ENCODE assay signal across 8 cellular contexts in genomic region chr3:37779289-37780152, GRCh38.
DNase-seq lines count a peak whose midpoint lies in the region; FAIRE-seq and TF ChIP-seq lines count a peak whose summit lies in the region.

No MANE protein-coding gene starts in this region.

- H3K9me3 ChIP-seq in mammary epithelial cell (replicated peaks; ENCODE audit: insufficient read depth, low read length), result no peaks in the 10 kb centered on the region
- H3K9me3 ChIP-seq in kidney (ENCODE audit: control insufficient read depth in 1 of 2, low read length in 2 of 2), result no peaks in the 10 kb centered on the region
- H3K9me3 ChIP-seq in testis, result no peaks in the 10 kb centered on the region

- H3K27me3 ChIP-seq in mammary epithelial cell (ENCODE audit: insufficient read depth, low read length) (peaks cover 3% of the 10 kb centered on the region), testis (no peaks in the 10 kb centered on the region)

- H4K20me1 ChIP-seq in mammary epithelial cell (ENCODE audit: insufficient read depth, low read length), result no peaks in the 10 kb centered on the region

- H3K27ac ChIP-seq in mammary epithelial cell (ENCODE audit: insufficient read depth, low read depth, low read length), result no peak overlapping the region
- no peak overlapping the region for H3K27ac ChIP-seq in kidney (ENCODE audit: low read depth in 2 of 2, low read length in 2 of 2)
- peak overlapping the region in 1 of 2 donors; percentile 4 for H3K27ac ChIP-seq in testis

- H3K9ac ChIP-seq in mammary epithelial cell (ENCODE audit: insufficient read depth, low read length) (no peak overlapping the region), kidney (ENCODE audit: low read length in 2 of 2) (no peak overlapping the region)

- no TSS peak for BruUV-seq in mammary epithelial cell (replicated peaks; lab: Mats Ljungman, UMichigan)

- peak; percentile 90 for TF ChIP-seq CTCF in AG09319 (IDR thresholded peaks at IDR 0.05; ENCODE audit: low read depth, low read length)
- peak; percentile 87 for TF ChIP-seq CTCF in GM12872 (IDR thresholded peaks at IDR 0.05; ENCODE audit: insufficient read depth, low read depth, low read length)
- peak; percentile 84 to 86 for TF ChIP-seq CTCF in mammary epithelial cell (conservative IDR thresholded peaks at IDR 0.05 in 1 of 2, IDR thresholded peaks at IDR 0.05 in 1 of 2; ENCODE audit: extremely low read depth in 1 of 2, insufficient read depth in 1 of 2, low read depth in 1 of 2, low read length in 2 of 2)
- TF ChIP-seq CTCF in kidney (IDR thresholded peaks at IDR 0.05; ENCODE audit: borderline replicate concordance, extremely low read depth, insufficient read depth), result peak; percentile 88
- peak; percentile 83 to 91 (median 90) for TF ChIP-seq CTCF in testis (IDR thresholded peaks at IDR 0.05)

- peak; percentile 99 for FAIRE-seq in kidney (lab: Jason Lieb, UNC)

- in situ Hi-C loops in mammary epithelial cell (cut with MboI; ENCODE audit: low sequenced_read_pairs in 2 of 2), result no loop called here

- TF ChIP-seq POLR2A in testis (IDR thresholded peaks at IDR 0.05), result no peak

- intact Hi-C loops in mammary epithelial cell (cut with micrococcal nuclease), result loop anchor here (1.0 kb wide), 1 partner anchor 225 kb away; no protein-coding TSS in a partner anchor
- intact Hi-C loops in kidney (cut with DNase I), result no loop called here
- intact Hi-C loops in testis (cut with DNase I; ENCODE audit: low total_unique reads), result no loop called here
- intact Hi-C loops in posterior vena cava (cut with DNase I), result no loop called here

- H3K4me3 ChIP-seq in mammary epithelial cell (replicated peaks in 1 of 3; ENCODE audit: insufficient read depth in 1 of 3, low read depth in 2 of 3, low read length in 3 of 3) (no peak overlapping the region), kidney (ENCODE audit: low read length in 2 of 2) (no peak overlapping the region), testis (no peak overlapping the region)

- 59% methylated on average over 10 of the region's 10 CpGs for WGBS in mammary epithelial cell (ENCODE audit: low coverage, missing lambda C conversion rate)
- 54 to 64% methylated on average over 10 of the region's 10 CpGs for WGBS in testis, 2 donors

- dilution Hi-C loops in mammary epithelial cell (cut with HindIII; ENCODE audit: low sequenced_read_pairs), result no loop called here

- H3K4me2 ChIP-seq in mammary epithelial cell (ENCODE audit: insufficient read depth, low read depth, low read length), result no peak overlapping the region

- peaks cover 4% of the 10 kb centered on the region for H3K4me1 ChIP-seq in mammary epithelial cell (ENCODE audit: insufficient read depth, low read length)
- H3K4me1 ChIP-seq in kidney (ENCODE audit: control insufficient read depth in 1 of 2, insufficient read depth in 1 of 2, low read depth in 1 of 2, low read length in 2 of 2), result peaks cover 0 to 7% of the 10 kb centered on the region in 2 donors
- H3K4me1 ChIP-seq in testis, result no peaks in the 10 kb centered on the region

- H2AFZ ChIP-seq in mammary epithelial cell (ENCODE audit: low read depth, low read length), result no peak overlapping the region

- CTCF ChIA-PET in mammary epithelial cell (lab: Charles Lee; ENCODE audit: low non-redundant PET), result interaction anchor here (0.5 to 0.6 kb wide), 2 partner anchors 115 to 555 kb away, joined by 4 to 15 read pairs; no protein-coding TSS in a partner anchor

- no peaks in the 10 kb centered on the region for H3K79me2 ChIP-seq in mammary epithelial cell (ENCODE audit: insufficient read depth, low read length)

- H3K36me3 ChIP-seq in mammary epithelial cell (ENCODE audit: insufficient read depth, low read length), result no peaks in the 10 kb centered on the region
- no peaks in the 10 kb centered on the region for H3K36me3 ChIP-seq in kidney (ENCODE audit: control insufficient read depth in 1 of 2, insufficient read depth in 2 of 2, low read length in 2 of 2)
- no peaks in the 10 kb centered on the region for H3K36me3 ChIP-seq in testis (ENCODE audit: low read depth, missing control alignments)

- DNase-seq in AG09319 (ENCODE audit: extremely low read depth, low read depth) (peak; percentile 57), HS-5 (ENCODE audit: low read depth) (peak; percentile 48), NOMO-1 treated with DMSO at 0.1 percent for 48 hours (lab: John Stamatoyannopoulos, UW; ENCODE audit: unreplicated experiment) (peak; percentile 44), mammary epithelial cell (peak; percentile 55), kidney (no peak), testis (no peak), posterior vena cava (ENCODE audit: low spot score) (no peak)

Comparison
In these comparisons a context has a peak if more than half of its experiments do, and no peak if none do; other contexts are left out.
1. DNase-seq: peak in AG09319 (single experiment), HS-5 (single experiment), NOMO-1 treated with DMSO at 0.1 percent for 48 hours (single experiment) and mammary epithelial cell (single experiment); none in kidney (single experiment), testis (single experiment) and posterior vena cava (single experiment).
2. Peak in every context shown above with its lines, with median percentiles within 50 percentile points of each other: CTCF ChIP-seq.